Comparison of ENCODE assay signal across 8 cellular contexts in the genomic region with DNA sequence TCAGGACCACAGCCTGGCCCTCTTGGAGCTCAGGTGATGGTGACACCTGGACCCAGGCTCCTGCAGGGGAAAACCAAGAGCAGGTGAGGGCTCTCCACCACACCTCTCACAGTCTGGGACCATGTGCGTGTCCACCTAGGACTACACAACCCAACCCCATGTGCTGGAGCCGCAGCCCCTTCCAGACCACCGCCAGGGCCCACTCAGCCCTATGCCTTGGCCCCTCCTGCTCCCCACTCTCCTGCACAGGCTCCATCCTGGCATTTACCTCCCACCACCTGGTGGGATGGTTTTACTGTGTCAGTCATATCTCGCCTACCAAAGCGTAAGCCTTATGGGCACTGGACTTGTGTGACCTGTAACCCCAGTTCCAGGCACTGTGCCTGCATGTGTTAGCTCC. TPM values are rescaled to one million over a fixed set of nuclear protein-coding genes. Genes with fewer than 3 reads are reported as not detected.
"Had no signal": no experiment of that assay in that cellular context is flagged by ENCODE, and none has a peak within 500 bp of the region (broad histone marks: within the 10 kb centered on the region; RNA-seq: fewer than 3 reads in every experiment).

No MANE protein-coding gene starts in this region.

- H2AFZ ChIP-seq: GM23338 had no signal

- H3K4me1 Mint-ChIP-seq: GM23338, H9, IgD-negative memory B cell had no signal

- DNase-seq: H9, HCEC 1CT had no signal

- H3K4me3 Mint-ChIP-seq: GM23338, H9, IgD-negative memory B cell had no signal

- H3K27ac Mint-ChIP-seq: GM23338 had no signal

- H3K4me2 ChIP-seq: GM23338 had no signal

- H3K27me3 Mint-ChIP-seq: IgD-negative memory B cell had no signal

- FAIRE-seq: H1, H54, HTR-8/SVneo had no signal

- H3K4me3 ChIP-seq: GM23338 had no signal

- ATAC-seq: GM23338 had no signal

- H3K9me3 Mint-ChIP-seq: IgD-negative memory B cell had no signal

RNA-seq across cellular contexts. Expression of gene ADAM33, which starts 13.1 kb away (rescaled TPM):
- total RNA-seq: HT-29 had no signal
- polyA plus RNA-seq: IgD-negative memory B cell had no signal

RNA-seq across cellular contexts. Expression of gene SIGLEC1, which starts 17.5 kb away (rescaled TPM):
- total RNA-seq: GM23338, H1, H9, HT-29 had no signal
- polyA plus RNA-seq: GM23338, IgD-negative memory B cell had no signal

RNA-seq across cellular contexts. Expression of gene GFRA4, which starts 31.7 kb away (rescaled TPM):
- total RNA-seq: GM23338, H1, H9, HT-29 had no signal
- polyA plus RNA-seq: GM23338, IgD-negative memory B cell had no signal

RNA-seq across cellular contexts. Expression of gene HSPA12B, which starts 37.6 kb away (rescaled TPM):
- total RNA-seq: HT-29 had no signal
- polyA plus RNA-seq: IgD-negative memory B cell had no signal
